In genomic region chr2:98334439-98335078, GRCh38 we compare ENCODE assay signal across 8 cellular contexts. TPM values are rescaled to one million over a fixed set of nuclear protein-coding genes. Genes with fewer than 3 reads are reported as not detected.
A peak's percentile ranks its signal among the peaks of the same experiment; 100 is the strongest.
DNase-seq lines count a peak whose midpoint lies in the region; ATAC-seq and TF ChIP-seq lines count a peak whose summit lies in the region.

No MANE protein-coding gene starts in this region.

- peak overlapping the region; percentile 40; the same call in 1 of the 2 replicates for H3K27ac ChIP-seq in HEK293 (ENCODE audit: extremely low read depth, low read depth, low read length)

- TF ChIP-seq CTCF in HEK293 (tag by site-specific recombination; IDR thresholded peaks at IDR 0.05): no peak
- no peak for TF ChIP-seq CTCF in fibroblast of mammary gland (conservative IDR thresholded peaks at IDR 0.05; ENCODE audit: control insufficient read depth, insufficient read depth, low read depth, low read length)
- no peak for TF ChIP-seq CTCF in retinal pigment epithelial cell (conservative IDR thresholded peaks at IDR 0.05; ENCODE audit: low read depth, low read length)
- no peak for TF ChIP-seq CTCF in GM10248 (IDR thresholded peaks at IDR 0.05; ENCODE audit: control extremely low read depth, extremely low read depth, low read depth, missing control alignments)

- no peaks in the 10 kb centered on the region for H3K9me3 ChIP-seq in HEK293 (ENCODE audit: control insufficient read depth, insufficient read depth, low read depth, low read length)

- no peaks in the 10 kb centered on the region for H3K36me3 ChIP-seq in HEK293 (ENCODE audit: control insufficient read depth in 2 of 2, insufficient read depth in 1 of 2, low read length in 2 of 2)

- POLR2A ChIA-PET in HEK293 (lab: Yijun Ruan, JAX) (no interaction called here), GM10248 (lab: Yijun Ruan, JAX) (no interaction called here)

- H3K4me3 ChIP-seq in HEK293 (ENCODE audit: low read depth, low read length): no peak overlapping the region
- H3K4me3 ChIP-seq in fibroblast of mammary gland (ENCODE audit: control insufficient read depth, low read depth, low read length): peak overlapping the region; percentile 8
- no peak overlapping the region for H3K4me3 ChIP-seq in retinal pigment epithelial cell (ENCODE audit: low read length)

- CTCF ChIA-PET in HEK293 (lab: Yijun Ruan, JAX) (no interaction called here), GM10248 (lab: Yijun Ruan, JAX) (no interaction called here)

- peak; percentile 58 for DNase-seq in NCI-H748 treated with DMSO at 0.1 percent for 48 hours (lab: John Stamatoyannopoulos, UW)
- peak; percentile 96 for DNase-seq in fibroblast of mammary gland (ENCODE audit: low read depth)
- DNase-seq in retinal pigment epithelial cell (ENCODE audit: low read depth): peak; percentile 70
- no peak for DNase-seq in Right ventricle myocardium superior
- no peak for DNase-seq in GM10248 (ENCODE audit: extremely low spot score)
- DNase-seq in RPMI8226: no peak

- H3K4me1 ChIP-seq in HEK293 (ENCODE audit: control insufficient read depth, insufficient read depth, low read length): peaks cover 12% of the 10 kb centered on the region

- ATAC-seq in Right ventricle myocardium superior (ENCODE audit: poor library complexity) (no peak), HG02885 (IDR thresholded peaks at IDR 0.05; ENCODE audit: poor library complexity, unreplicated experiment) (no peak)

- intact Hi-C loops in Right ventricle myocardium superior (cut with DNase I): no loop called here

TF ChIP-seq in HEK293, 187 proteins besides CTCF, POLR2A, EP300 and RAD21 (continues in another document):
- TF ChIP-seq ZBTB20 (tag by site-specific recombination; IDR thresholded peaks at IDR 0.05) (no peak), SP7 (tag by site-specific recombination; IDR thresholded peaks at IDR 0.05) (peak; percentile 94), FEZF1 (tag by site-specific recombination; IDR thresholded peaks at IDR 0.05) (peak; percentile 90), GFI1B (tag by site-specific recombination; IDR thresholded peaks at IDR 0.05) (no peak), TRIM28 (IDR thresholded peaks at IDR 0.05; ENCODE audit: borderline replicate concordance, low read length) (no peak), ZNF501 (tag by site-specific recombination; IDR thresholded peaks at IDR 0.05) (no peak), AEBP2 (tag by site-specific recombination; IDR thresholded peaks at IDR 0.05; ENCODE audit: borderline replicate concordance) (no peak), ZNF654 (tag by site-specific recombination; IDR thresholded peaks at IDR 0.05; ENCODE audit: low read depth) (no peak), SP3 (tag by site-specific recombination; IDR thresholded peaks at IDR 0.05) (no peak), ZNF174 (tag by site-specific recombination; IDR thresholded peaks at IDR 0.05) (no peak), ZBTB48 (tag by site-specific recombination; IDR thresholded peaks at IDR 0.05) (no peak), ZNF157 (tag by site-specific recombination; IDR thresholded peaks at IDR 0.05) (no peak), ZNF692 (tag by site-specific recombination; IDR thresholded peaks at IDR 0.05) (no peak), ZNF341 (tag by site-specific recombination; IDR thresholded peaks at IDR 0.05; ENCODE audit: low read depth) (no peak), YY1 (tag by site-specific recombination; IDR thresholded peaks at IDR 0.05) (peak; percentile 48; the same call in 1 of the 2 replicates), ZFP41 (tag by site-specific recombination; IDR thresholded peaks at IDR 0.05; ENCODE audit: borderline replicate concordance) (no peak), KLF17 (tag by site-specific recombination; IDR thresholded peaks at IDR 0.05) (no peak), ZSCAN30 (tag by site-specific recombination; IDR thresholded peaks at IDR 0.05) (no peak), ZNF292 (tag by site-specific recombination; IDR thresholded peaks at IDR 0.05; ENCODE audit: borderline replicate concordance, low read depth) (no peak), ZNF610 (tag by site-specific recombination; IDR thresholded peaks at IDR 0.05; ENCODE audit: borderline replicate concordance) (0 out of 2 replicates have a peak, but pooled peaks have one; percentile 25), BCL11A (tag by site-specific recombination; IDR thresholded peaks at IDR 0.05; ENCODE audit: low read depth) (peak; percentile 74; the same call in 1 of the 2 replicates), ZBTB10 (tag by site-specific recombination; IDR thresholded peaks at IDR 0.05) (no peak), ELK4 (IDR thresholded peaks at IDR 0.05; ENCODE audit: borderline replicate concordance, low read depth, low read length) (no peak), ZNF658 (tag by site-specific recombination; IDR thresholded peaks at IDR 0.05) (no peak), EGR2 (tag by site-specific recombination; IDR thresholded peaks at IDR 0.05; ENCODE audit: low read depth) (no peak), ZNF670 (tag by site-specific recombination; IDR thresholded peaks at IDR 0.05; ENCODE audit: low read depth) (no peak), KLF9 (tag by site-specific recombination; IDR thresholded peaks at IDR 0.05; ENCODE audit: low read depth) (no peak), ZNF549 (tag by site-specific recombination; IDR thresholded peaks at IDR 0.05) (no peak)

RNA-seq across cellular contexts. Expression of gene CNGA3, which starts 11.7 kb away (rescaled TPM):
- total RNA-seq in Right ventricle myocardium superior: not detected

Comparison
In these comparisons a context has a peak if more than half of its experiments do, and no peak if none do; other contexts are left out.
1. DNase-seq: peak in NCI-H748 treated with DMSO at 0.1 percent for 48 hours (single experiment), fibroblast of mammary gland (single experiment) and retinal pigment epithelial cell (single experiment); none in Right ventricle myocardium superior (single experiment), GM10248 (single experiment) and RPMI8226 (single experiment).